ENCODE assay signal across 22 cellular contexts in genomic region chr5:88834499-88834898, GRCh38. TPM values are rescaled to one million over a fixed set of nuclear protein-coding genes. Genes with fewer than 3 reads are reported as not detected.
DNase-seq lines count a peak whose midpoint lies in the region; TF ChIP-seq lines count a peak whose summit lies in the region.
"Had no signal": no experiment of that assay in that cellular context is flagged by ENCODE, and none has a peak within 500 bp of the region (broad histone marks: within the 10 kb centered on the region; RNA-seq: fewer than 3 reads in every experiment).

No MANE protein-coding gene starts in this region.

- TF ChIP-seq CTCF in breast epithelium (IDR thresholded peaks at IDR 0.05): no peak
- no peak for TF ChIP-seq CTCF in mammary epithelial cell (conservative IDR thresholded peaks at IDR 0.05 in 1 of 2, IDR thresholded peaks at IDR 0.05 in 1 of 2; ENCODE audit: extremely low read depth in 1 of 2, insufficient read depth in 1 of 2, low read depth in 1 of 2, low read length in 2 of 2)
- TF ChIP-seq CTCF in adrenal gland (IDR thresholded peaks at IDR 0.05): no peak
- no peak for TF ChIP-seq CTCF in tibial artery (IDR thresholded peaks at IDR 0.05)
- TF ChIP-seq CTCF in progenitor cell of endocrine pancreas (IDR thresholded peaks at IDR 0.05; ENCODE audit: unreplicated experiment): no peak
- TF ChIP-seq CTCF in WERI-Rb-1 (IDR thresholded peaks at IDR 0.05; ENCODE audit: low read depth, low read length): no peak

- no peaks in the 10 kb centered on the region for H3K79me2 ChIP-seq in mammary epithelial cell (ENCODE audit: insufficient read depth, low read length)
- H3K79me2 ChIP-seq: hepatocyte had no signal

- H3K36me3 ChIP-seq in breast epithelium (no peaks in the 10 kb centered on the region), mammary epithelial cell (ENCODE audit: insufficient read depth, low read length) (no peaks in the 10 kb centered on the region), adrenal gland (replicated peaks in 1 of 2) (no peaks in the 10 kb centered on the region), muscle layer of duodenum (ENCODE audit: control insufficient read depth in 1 of 2, insufficient read depth in 2 of 2, low read length in 2 of 2) (no peaks in the 10 kb centered on the region), tibial artery (no peaks in the 10 kb centered on the region), WERI-Rb-1 (no peaks in the 10 kb centered on the region)
- H3K36me3 ChIP-seq: colonic mucosa, prostate gland, tibial nerve had no signal

- H2AFZ ChIP-seq in mammary epithelial cell (ENCODE audit: low read depth, low read length): no peak overlapping the region
- H2AFZ ChIP-seq: hepatocyte had no signal

- H3K9me3 ChIP-seq in breast epithelium: no peaks in the 10 kb centered on the region
- no peaks in the 10 kb centered on the region for H3K9me3 ChIP-seq in mammary epithelial cell (replicated peaks; ENCODE audit: insufficient read depth, low read length)
- H3K9me3 ChIP-seq in adrenal gland (replicated peaks in 1 of 3): no peaks in the 10 kb centered on the region
- H3K9me3 ChIP-seq in muscle layer of duodenum (ENCODE audit: control insufficient read depth in 1 of 2, low read length in 2 of 2): no peaks in the 10 kb centered on the region
- H3K9me3 ChIP-seq in tibial artery: no peaks in the 10 kb centered on the region
- H3K9me3 ChIP-seq in WERI-Rb-1 (ENCODE audit: severe bottlenecking): no peaks in the 10 kb centered on the region
- H3K9me3 ChIP-seq: colonic mucosa, prostate gland, tibial nerve had no signal

- H3K27ac ChIP-seq in breast epithelium: peak overlapping the region; percentile 41 to 72
- H3K27ac ChIP-seq in mammary epithelial cell (ENCODE audit: insufficient read depth, low read depth, low read length): no peak overlapping the region
- H3K27ac ChIP-seq in adrenal gland: peak overlapping the region in 3 of 5 donors; percentile 53 to 81 (median 70)
- peak overlapping the region; percentile 70 for H3K27ac ChIP-seq in muscle layer of duodenum (ENCODE audit: low read length)
- H3K27ac ChIP-seq in tibial artery: peak overlapping the region; percentile 62 to 68
- H3K27ac ChIP-seq in WERI-Rb-1: no peak overlapping the region
- H3K27ac ChIP-seq: 22Rv1, colonic mucosa, prostate gland had no signal

- H3K4me2 ChIP-seq in mammary epithelial cell (ENCODE audit: insufficient read depth, low read depth, low read length): no peak overlapping the region
- H3K4me2 ChIP-seq: hepatocyte had no signal

- in situ Hi-C loops in mammary epithelial cell (cut with MboI; ENCODE audit: low sequenced_read_pairs in 2 of 2): no loop called here

- no TSS peak for BruUV-seq in mammary epithelial cell (replicated peaks; lab: Mats Ljungman, UMichigan)

- no peaks in the 10 kb centered on the region for H3K27me3 ChIP-seq in breast epithelium
- H3K27me3 ChIP-seq in mammary epithelial cell (ENCODE audit: insufficient read depth, low read length): no peaks in the 10 kb centered on the region
- no peaks in the 10 kb centered on the region for H3K27me3 ChIP-seq in adrenal gland
- no peaks in the 10 kb centered on the region for H3K27me3 ChIP-seq in muscle layer of duodenum (ENCODE audit: low read depth, low read length)
- no peaks in the 10 kb centered on the region for H3K27me3 ChIP-seq in tibial artery
- H3K27me3 ChIP-seq in WERI-Rb-1 (ENCODE audit: insufficient read depth, low read depth, severe bottlenecking): no peaks in the 10 kb centered on the region
- H3K27me3 ChIP-seq: colonic mucosa, hepatocyte, tibial nerve had no signal

- no peaks in the 10 kb centered on the region for H3K36me3 Mint-ChIP-seq in progenitor cell of endocrine pancreas (ENCODE audit: insufficient read depth)
- H3K36me3 Mint-ChIP-seq: activated naive CD4-positive, alpha-beta T cell treated with anti-CD3 and anti-CD28 coated beads, Interleukin-2, amount 50 U/mL, for 24 hours had no signal

- 90% methylated on average over 4 of the region's 4 CpGs for WGBS in mammary epithelial cell (ENCODE audit: low coverage, missing lambda C conversion rate)
- WGBS in adrenal gland, 4 donors: 86 to 94% (median 89%) methylated on average over 4 of the region's 4 CpGs

- no peak overlapping the region for H3K4me3 ChIP-seq in breast epithelium
- H3K4me3 ChIP-seq in mammary epithelial cell (replicated peaks in 1 of 3; ENCODE audit: insufficient read depth in 1 of 3, low read depth in 2 of 3, low read length in 3 of 3): no peak overlapping the region
- H3K4me3 ChIP-seq in adrenal gland: no peak overlapping the region
- no peak overlapping the region for H3K4me3 ChIP-seq in muscle layer of duodenum (ENCODE audit: low read depth in 1 of 2, low read length in 2 of 2)
- H3K4me3 ChIP-seq in tibial artery: no peak overlapping the region
- no peak overlapping the region for H3K4me3 ChIP-seq in WERI-Rb-1 (ENCODE audit: low read depth, low read length)
- H3K4me3 ChIP-seq: colonic mucosa, hepatocyte, prostate gland, tibial nerve had no signal

- no peak overlapping the region for H3K4me3 Mint-ChIP-seq in progenitor cell of endocrine pancreas (ENCODE audit: low read depth)
- H3K4me3 Mint-ChIP-seq: activated naive CD4-positive, alpha-beta T cell treated with anti-CD3 and anti-CD28 coated beads, Interleukin-2, amount 50 U/mL, for 24 hours; activated T-cell treated with anti-CD3 and anti-CD28 coated beads, Interleukin-2, amount 50 U/mL, for 72 hours; nephron had no signal

- H3K27me3 Mint-ChIP-seq in progenitor cell of endocrine pancreas: no peaks in the 10 kb centered on the region

- H3K4me1 ChIP-seq in breast epithelium (no peaks in the 10 kb centered on the region), mammary epithelial cell (ENCODE audit: insufficient read depth, low read length) (no peaks in the 10 kb centered on the region), adrenal gland (replicated peaks in 1 of 2) (peaks cover 33 to 86% of the 10 kb centered on the region in 2 donors), muscle layer of duodenum (ENCODE audit: control insufficient read depth in 1 of 2, insufficient read depth in 2 of 2, low read length in 2 of 2) (peaks cover 4 to 23% of the 10 kb centered on the region in 2 donors), tibial artery (peaks cover 0 to 94% (median 15%) of the 10 kb centered on the region in 4 donors)
- H3K4me1 ChIP-seq: colonic mucosa, prostate gland had no signal

- DNase-seq in breast epithelium (ENCODE audit: low spot score in 2 of 2) (no peak), mammary epithelial cell (no peak), adrenal gland (no peak), tibial artery (no peak), progenitor cell of endocrine pancreas (ENCODE audit: low spot score, unreplicated experiment) (no peak), NCI-H748 (lab: John Stamatoyannopoulos, UW; ENCODE audit: unreplicated experiment) (no peak), WERI-Rb-1 (no peak)
- DNase-seq: activated T-cell treated with anti-CD3 and anti-CD28 coated beads, Interleukin-2, amount 50 U/mL, for 72 hours; colonic mucosa; H7; mesendoderm; NCI-H1436; NCI-H2171; NCI-H748 treated with DMSO at 0.1 percent for 48 hours; stimulated activated CD8-positive, alpha-beta memory T cell treated with anti-CD3 and anti-CD28 coated beads, Interleukin-4, amount 100 ng/mL, for 48 hours had no signal

- intact Hi-C loops in breast epithelium (cut with DNase I; ENCODE audit: low total_unique reads): no loop called here
- intact Hi-C loops in mammary epithelial cell (cut with micrococcal nuclease): no loop called here
- intact Hi-C loops in adrenal gland (cut with DNase I): loop anchor here in 1 of 2 donors (10.0 kb wide), 1 partner anchor 50 kb away; the partner anchor contains the start of gene MEF2C
- intact Hi-C loops in tibial artery (cut with DNase I; ENCODE audit: low total_unique reads): no loop called here

- dilution Hi-C loops in mammary epithelial cell (cut with HindIII; ENCODE audit: low sequenced_read_pairs): no loop called here

- no peaks in the 10 kb centered on the region for H4K20me1 ChIP-seq in mammary epithelial cell (ENCODE audit: insufficient read depth, low read length)

- peaks cover 4% of the 10 kb centered on the region for H3K4me1 Mint-ChIP-seq in progenitor cell of endocrine pancreas (ENCODE audit: low read depth)

- CTCF ChIA-PET in mammary epithelial cell (lab: Charles Lee; ENCODE audit: low non-redundant PET): no interaction called here

- H3K9me3 Mint-ChIP-seq in progenitor cell of endocrine pancreas (ENCODE audit: low read depth): no peaks in the 10 kb centered on the region
- H3K9me3 Mint-ChIP-seq: activated naive CD4-positive, alpha-beta T cell treated with anti-CD3 and anti-CD28 coated beads, Interleukin-2, amount 50 U/mL, for 24 hours; activated T-cell treated with anti-CD3 and anti-CD28 coated beads, Interleukin-2, amount 50 U/mL, for 72 hours; nephron had no signal

- TF ChIP-seq POLR2A in breast epithelium (IDR thresholded peaks at IDR 0.05) (no peak), adrenal gland (IDR thresholded peaks at IDR 0.05) (no peak)

- H3K9ac ChIP-seq in mammary epithelial cell (ENCODE audit: insufficient read depth, low read length): no peak overlapping the region

- no peak overlapping the region for H3K27ac Mint-ChIP-seq in progenitor cell of endocrine pancreas
- H3K27ac Mint-ChIP-seq: activated naive CD4-positive, alpha-beta T cell treated with anti-CD3 and anti-CD28 coated beads, Interleukin-2, amount 50 U/mL, for 24 hours; activated T-cell treated with anti-CD3 and anti-CD28 coated beads, Interleukin-2, amount 50 U/mL, for 72 hours had no signal

RNA-seq across cellular contexts. Expression of gene MEF2C, which starts 48.5 kb away (rescaled TPM):
- total RNA-seq in breast epithelium (10 to 100 TPM; 27.4 to 41.8 (median 32.1) TPM), mammary epithelial cell (1 to 10 TPM in 1 of 2 donors, not detected in 1; 1.3 TPM), adrenal gland (100 to 1,000 TPM in 2 of 8 donors, 10 to 100 TPM in 6; 43.6 to 172 (median 79.4) TPM), progenitor cell of endocrine pancreas (1.9 and 2.6 TPM in 2 replicates)
- polyA plus RNA-seq in mammary epithelial cell (not detected), adrenal gland (10 to 100 TPM; 26.8 to 63.7 (median 36.4) TPM)
- not detected for polyA minus RNA-seq in mammary epithelial cell

Comparison
In these comparisons a context has a peak if more than half of its experiments do, and no peak if none do; other contexts are left out.
1. H3K27ac ChIP-seq: peak in breast epithelium (2 of 2), adrenal gland (3 of 5), muscle layer of duodenum (single experiment) and tibial artery (2 of 2); none in mammary epithelial cell (single experiment) and WERI-Rb-1 (single experiment).